In genomic region chrX:122835886-122836285, GRCh38 we compare ENCODE assay signal across 30 cellular contexts.
"Had no signal": no experiment of that assay in that cellular context is flagged by ENCODE, and none has a peak within 500 bp of the region (broad histone marks: within the 10 kb centered on the region; RNA-seq: fewer than 3 reads in every experiment).

No MANE protein-coding gene starts in this region.

- H3K9me3 Mint-ChIP-seq: activated CD4-positive, alpha-beta memory T cell treated with anti-CD3 and anti-CD28 coated beads, Interleukin-2, amount 10 ng/mL, durations not matched to agents 7 days and 5 days; activated CD4-positive, alpha-beta T cell treated with anti-CD3 and anti-CD28 coated beads, Interleukin-2, amount 10 ng/mL, durations not matched to agents 7 days and 5 days; activated naive CD8-positive, alpha-beta T cell treated with anti-CD3 and anti-CD28 coated beads, Interleukin-2, amount 10 ng/mL, durations not matched to agents 7 days and 5 days; activated T-helper 2 cell treated with anti-CD3 and anti-CD28 coated beads, Interferon-gamma antibody, Interleukin-2, Interleukin-4, amounts not matched to agents 10 μg/mL and 5 μg/mL and 100 μg/mL, durations not matched to agents 14 hours and 24 hours and 36 hours; T-cell had no signal

- H3K27ac Mint-ChIP-seq: activated CD4-positive, alpha-beta memory T cell treated with anti-CD3 and anti-CD28 coated beads, Interleukin-2, amount 10 ng/mL, durations not matched to agents 7 days and 5 days; activated CD4-positive, alpha-beta T cell treated with anti-CD3 and anti-CD28 coated beads, Interleukin-2, amount 10 ng/mL, durations not matched to agents 7 days and 5 days; activated naive CD8-positive, alpha-beta T cell treated with anti-CD3 and anti-CD28 coated beads, Interleukin-2, amount 10 ng/mL, durations not matched to agents 7 days and 5 days; activated T-helper 2 cell treated with anti-CD3 and anti-CD28 coated beads, Interferon-gamma antibody, Interleukin-2, Interleukin-4, amounts not matched to agents 10 μg/mL and 5 μg/mL and 100 μg/mL, durations not matched to agents 14 hours and 24 hours and 36 hours; T-cell had no signal

- ATAC-seq: Panc1, T-cell had no signal

- H3K4me3 ChIP-seq: adrenal gland, colonic mucosa, SJSA1 had no signal

- H3K4me1 Mint-ChIP-seq: activated CD4-positive, alpha-beta memory T cell treated with anti-CD3 and anti-CD28 coated beads, Interleukin-2, amount 10 ng/mL, durations not matched to agents 7 days and 5 days; activated CD4-positive, alpha-beta T cell treated with anti-CD3 and anti-CD28 coated beads, Interleukin-2, amount 10 ng/mL, durations not matched to agents 7 days and 5 days; activated naive CD8-positive, alpha-beta T cell treated with anti-CD3 and anti-CD28 coated beads, Interleukin-2, amount 10 ng/mL, durations not matched to agents 7 days and 5 days; T-cell had no signal

- DNase-seq: activated CD4-positive, alpha-beta memory T cell treated with anti-CD3 and anti-CD28 coated beads, Interleukin-2, amount 10 ng/mL, durations not matched to agents 7 days and 5 days; activated CD4-positive, alpha-beta T cell treated with anti-CD3 and anti-CD28 coated beads, Interleukin-2, amount 10 ng/mL, durations not matched to agents 7 days and 5 days; activated CD4-positive, CD25-positive, alpha-beta regulatory T cell; activated naive CD4-positive, alpha-beta T cell treated with anti-CD3 and anti-CD28 coated beads, Interleukin-2, amount 50 U/mL, for 16 hours; activated naive CD8-positive, alpha-beta T cell treated with anti-CD3 and anti-CD28 coated beads, Interleukin-2, amount 10 ng/mL, durations not matched to agents 7 days and 5 days; activated T-cell treated with anti-CD3 and anti-CD28 coated beads for 4 hours; activated T-cell treated with anti-CD3 and anti-CD28 coated beads, Interleukin-2, amount 50 U/mL, for 48 hours; aorta; brain microvascular endothelial cell; cerebellar nuclear complex; colonic mucosa; NCI-H1092; NCI-H1417; NCI-H1930; NCI-H2171 treated with DMSO at 0.1 percent for 48 hours; NCI-H226; NCI-H510A; NCI-H526 treated with DMSO at 0.1 percent for 48 hours; NCI-H82; OCI-M1; Right ventricle myocardium superior; T-cell; T-helper 2 cell had no signal

- H3K4me2 ChIP-seq: KMS-11 had no signal

- H3K27ac ChIP-seq: adrenal gland, brain microvascular endothelial cell, colonic mucosa, KMS-11, RWPE1, SJSA1, VCaP had no signal

- H3K9ac ChIP-seq: KMS-11 had no signal

- H3K27me3 ChIP-seq: adrenal gland, brain microvascular endothelial cell, colonic mucosa, SJSA1 had no signal

- H3K36me3 Mint-ChIP-seq: activated naive CD8-positive, alpha-beta T cell treated with anti-CD3 and anti-CD28 coated beads, Interleukin-2, amount 10 ng/mL, durations not matched to agents 7 days and 5 days; T-cell had no signal

- H3K9me3 ChIP-seq: adrenal gland, colonic mucosa, SJSA1 had no signal

- H3K4me3 Mint-ChIP-seq: activated CD4-positive, alpha-beta memory T cell treated with anti-CD3 and anti-CD28 coated beads, Interleukin-2, amount 10 ng/mL, durations not matched to agents 7 days and 5 days; activated CD4-positive, alpha-beta T cell treated with anti-CD3 and anti-CD28 coated beads, Interleukin-2, amount 10 ng/mL, durations not matched to agents 7 days and 5 days; activated naive CD8-positive, alpha-beta T cell treated with anti-CD3 and anti-CD28 coated beads, Interleukin-2, amount 10 ng/mL, durations not matched to agents 7 days and 5 days; T-cell had no signal

- H3K27me3 Mint-ChIP-seq: activated CD4-positive, alpha-beta memory T cell treated with anti-CD3 and anti-CD28 coated beads, Interleukin-2, amount 10 ng/mL, durations not matched to agents 7 days and 5 days; activated CD4-positive, alpha-beta T cell treated with anti-CD3 and anti-CD28 coated beads, Interleukin-2, amount 10 ng/mL, durations not matched to agents 7 days and 5 days; activated naive CD8-positive, alpha-beta T cell treated with anti-CD3 and anti-CD28 coated beads, Interleukin-2, amount 10 ng/mL, durations not matched to agents 7 days and 5 days; T-cell had no signal

- H3K4me1 ChIP-seq: adrenal gland, colonic mucosa, SJSA1 had no signal

- H3K36me3 ChIP-seq: adrenal gland, brain microvascular endothelial cell, colonic mucosa, SJSA1 had no signal
